Comparison of ENCODE assay signal across 8 cellular contexts in genomic region chr10:5813341-5814109, GRCh38. TPM values are rescaled to one million over a fixed set of nuclear protein-coding genes. Genes with fewer than 3 reads are reported as not detected.
A peak's percentile ranks its signal among the peaks of the same experiment; 100 is the strongest.
DNase-seq lines count a peak whose midpoint lies in the region; ATAC-seq and TF ChIP-seq lines count a peak whose summit lies in the region.

GDI2 (minus strand) TSS chr10:5813434; CDS start chr10:5813258, 176 bp downstream.

- H3K36me3 ChIP-seq in mammary epithelial cell (ENCODE audit: insufficient read depth, low read length), result no peaks in the 10 kb centered on the region
- peaks cover 11% of the 10 kb centered on the region; the same call in 1 of the 2 replicates for H3K36me3 ChIP-seq in iPS-20b (ENCODE audit: insufficient read depth, low read depth, low read length)

- H3K9ac ChIP-seq in mammary epithelial cell (ENCODE audit: insufficient read depth, low read length), result peak within 1 kb of the TSS; percentile 85
- H3K9ac ChIP-seq in iPS-20b (ENCODE audit: low read depth, low read length), result peak within 1 kb of the TSS; percentile 99

- CTCF ChIA-PET in mammary epithelial cell (lab: Charles Lee; ENCODE audit: low non-redundant PET), result no interaction called here

- TF ChIP-seq POLR2A in GM18951 (IDR thresholded peaks at IDR 0.05; ENCODE audit: extremely low read depth, insufficient read depth, insufficient read length), result peak; percentile 94

- no peaks in the 10 kb centered on the region for H3K27me3 ChIP-seq in mammary epithelial cell (ENCODE audit: insufficient read depth, low read length)
- H3K27me3 ChIP-seq in iPS-20b (ENCODE audit: insufficient read depth, low read length), result no peaks in the 10 kb centered on the region

- dilution Hi-C loops in mammary epithelial cell (cut with HindIII; ENCODE audit: low sequenced_read_pairs), result no loop called here

- intact Hi-C loops in mammary epithelial cell (cut with micrococcal nuclease), result loop anchor here (1.0 to 5.0 kb wide), 4 partner anchors 60 to 373 kb away; partner anchors contain the start of genes ANKRD16 and TASOR2

- in situ Hi-C loops in GM18951 (cut with MboI; ENCODE audit: low sequenced_read_pairs, unreplicated experiment), result no loop called here
- in situ Hi-C loops in mammary epithelial cell (cut with MboI; ENCODE audit: low sequenced_read_pairs in 2 of 2), result no loop called here

- DNase-seq in AG08396 (ENCODE audit: low spot score) (peak; percentile 100), NCI-H2227 treated with DMSO at 0.1 percent for 48 hours (lab: John Stamatoyannopoulos, UW) (peak; percentile 89), mammary epithelial cell (peak; percentile 98)

- H3K4me1 ChIP-seq in mammary epithelial cell (ENCODE audit: insufficient read depth, low read length), result peaks cover 7% of the 10 kb centered on the region
- peaks cover 6% of the 10 kb centered on the region; the same call in 1 of the 2 replicates for H3K4me1 ChIP-seq in iPS-20b (ENCODE audit: insufficient read depth, low read length)

- H4K20me1 ChIP-seq in mammary epithelial cell (ENCODE audit: insufficient read depth, low read length), result peaks cover 3% of the 10 kb centered on the region

- H2AFZ ChIP-seq in mammary epithelial cell (ENCODE audit: low read depth, low read length), result peak within 1 kb of the TSS; percentile 90

- H3K4me2 ChIP-seq in mammary epithelial cell (ENCODE audit: insufficient read depth, low read depth, low read length), result peak within 1 kb of the TSS; percentile 74

- 2% methylated on average over 20 of the region's 77 CpGs for WGBS in mammary epithelial cell (ENCODE audit: low coverage, missing lambda C conversion rate)

- TSS peak; percentile 77 for BruUV-seq in mammary epithelial cell (replicated peaks; lab: Mats Ljungman, UMichigan)

- H3K79me2 ChIP-seq in mammary epithelial cell (ENCODE audit: insufficient read depth, low read length), result peaks cover 54% of the 10 kb centered on the region

- H3K4me3 ChIP-seq in WI38 (ENCODE audit: low read depth, low read length), result peak within 1 kb of the TSS; percentile 76
- H3K4me3 ChIP-seq in mammary epithelial cell (replicated peaks in 1 of 3; ENCODE audit: insufficient read depth in 1 of 3, low read depth in 2 of 3, low read length in 3 of 3), result peak within 1 kb of the TSS; percentile 73 to 99 (median 76)
- peak within 1 kb of the TSS; percentile 98 for H3K4me3 ChIP-seq in iPS-20b (ENCODE audit: low read length)
- peak within 1 kb of the TSS; percentile 74 to 100 (median 92) for H3K4me3 ChIP-seq in skin epidermis

- no peak for TF ChIP-seq CTCF in WI38 (IDR thresholded peaks at IDR 0.05; ENCODE audit: low read depth, low read length)
- no peak for TF ChIP-seq CTCF in mammary epithelial cell (conservative IDR thresholded peaks at IDR 0.05 in 1 of 2, IDR thresholded peaks at IDR 0.05 in 1 of 2; ENCODE audit: extremely low read depth in 1 of 2, insufficient read depth in 1 of 2, low read depth in 1 of 2, low read length in 2 of 2)

- H3K27ac ChIP-seq in mammary epithelial cell (ENCODE audit: insufficient read depth, low read depth, low read length), result peak within 1 kb of the TSS; percentile 84
- peak within 1 kb of the TSS; percentile 96 for H3K27ac ChIP-seq in iPS-20b (ENCODE audit: low read length)
- H3K27ac ChIP-seq in skin epidermis, result peak within 1 kb of the TSS; percentile 92 to 100 (median 99)

- H3K9me3 ChIP-seq in mammary epithelial cell (replicated peaks; ENCODE audit: insufficient read depth, low read length) (no peaks in the 10 kb centered on the region), iPS-20b (ENCODE audit: insufficient read depth, low read depth, low read length) (no peaks in the 10 kb centered on the region)

- peak; percentile 78 for ATAC-seq in HG03175 (IDR thresholded peaks at IDR 0.05; ENCODE audit: unreplicated experiment)

RNA-seq across cellular contexts. Expression of gene GDI2, which starts in this region (rescaled TPM):
- 100 to 1,000 TPM; 202 to 306 TPM for total RNA-seq in mammary epithelial cell
- polyA plus RNA-seq in mammary epithelial cell, result 193 TPM
- 201 TPM for polyA minus RNA-seq in mammary epithelial cell

Comparison
In these comparisons a context has a peak if more than half of its experiments do, and no peak if none do; other contexts are left out.
1. Peak in every context shown above with its lines: DNase-seq, ATAC-seq, H3K4me3 ChIP-seq and H3K27ac ChIP-seq.